Comparison of ENCODE assay signal across 10 cellular contexts in genomic region chr9:114174876-114175771, GRCh38. TPM values are rescaled to one million over a fixed set of nuclear protein-coding genes. Genes with fewer than 3 reads are reported as not detected.
DNase-seq lines count a peak whose midpoint lies in the region; ATAC-seq and TF ChIP-seq lines count a peak whose summit lies in the region.
"Had no signal": no experiment of that assay in that cellular context is flagged by ENCODE, and none has a peak within 500 bp of the region (broad histone marks: within the 10 kb centered on the region; RNA-seq: fewer than 3 reads in every experiment).

No MANE protein-coding gene starts in this region.

- TF ChIP-seq CTCF in 22Rv1 (IDR thresholded peaks at IDR 0.05) (no peak), nephron (IDR thresholded peaks at IDR 0.05; ENCODE audit: unreplicated experiment in 3 of 3) (no peak), GM13977 (IDR thresholded peaks at IDR 0.05; ENCODE audit: extremely low read depth, insufficient read depth, missing control alignments) (no peak)

- no peak for ATAC-seq in activated CD4-positive, alpha-beta T cell treated with anti-CD3 and anti-CD28 coated beads for 36 hours
- ATAC-seq in GM21717 (IDR thresholded peaks at IDR 0.05; ENCODE audit: unreplicated experiment): no peak

- no peaks in the 10 kb centered on the region for H3K9me3 Mint-ChIP-seq in nephron
- no peaks in the 10 kb centered on the region for H3K9me3 Mint-ChIP-seq in activated CD4-positive, alpha-beta T cell treated with anti-CD3 and anti-CD28 coated beads for 36 hours (ENCODE audit: low read depth)

- in situ Hi-C loops in GM13977 (cut with MboI; ENCODE audit: low pct_unique_long_range_greater_than_20kb, low sequenced_read_pairs, unreplicated experiment): no loop called here

- H3K4me3 Mint-ChIP-seq in nephron: peak overlapping the region in 2 of 3 experiments; percentile 34 to 50
- no peak overlapping the region for H3K4me3 Mint-ChIP-seq in activated CD4-positive, alpha-beta T cell treated with anti-CD3 and anti-CD28 coated beads for 36 hours

- no peaks in the 10 kb centered on the region for H3K27me3 Mint-ChIP-seq in nephron (ENCODE audit: low read depth)
- no peaks in the 10 kb centered on the region for H3K27me3 Mint-ChIP-seq in activated CD4-positive, alpha-beta T cell treated with anti-CD3 and anti-CD28 coated beads for 36 hours

- intact Hi-C loops in activated CD4-positive, alpha-beta T cell treated with anti-CD3 and anti-CD28 coated beads for 36 hours (cut with DNase I, micrococcal nuclease): no loop called here

- peak overlapping the region; percentile 26; the same call in 1 of the 2 replicates for H3K27ac ChIP-seq in 22Rv1

- CTCF ChIA-PET in activated CD4-positive, alpha-beta T cell treated with anti-CD3 and anti-CD28 coated beads for 36 hours (lab: Charles Lee): interaction anchor here (0.6 kb wide), 1 partner anchor 33 kb away, joined by 3 read pairs; no protein-coding TSS in a partner anchor

- H3K36me3 Mint-ChIP-seq in nephron (ENCODE audit: low read depth): peaks cover 3% of the 10 kb centered on the region
- no peaks in the 10 kb centered on the region for H3K36me3 Mint-ChIP-seq in activated CD4-positive, alpha-beta T cell treated with anti-CD3 and anti-CD28 coated beads for 36 hours (ENCODE audit: low read depth)

- peak overlapping the region; percentile 87 to 98 (median 94) for H3K27ac Mint-ChIP-seq in nephron
- H3K27ac Mint-ChIP-seq in activated CD4-positive, alpha-beta T cell treated with anti-CD3 and anti-CD28 coated beads for 36 hours: no peak overlapping the region

- POLR2A ChIA-PET in activated CD4-positive, alpha-beta T cell treated with anti-CD3 and anti-CD28 coated beads for 36 hours (lab: Charles Lee): no interaction called here

- peaks cover 72% of the 10 kb centered on the region for H3K4me1 Mint-ChIP-seq in nephron
- no peaks in the 10 kb centered on the region for H3K4me1 Mint-ChIP-seq in activated CD4-positive, alpha-beta T cell treated with anti-CD3 and anti-CD28 coated beads for 36 hours

- peak; percentile 82 for DNase-seq in SW480 (ENCODE audit: low spot score)
- DNase-seq in foreskin melanocyte: peak; percentile 88
- DNase-seq in GM13977 (ENCODE audit: low spot score): no peak
- no peak for DNase-seq in activated CD4-positive, alpha-beta T cell treated with anti-CD3 and anti-CD28 coated beads for 36 hours
- DNase-seq in NCI-H526 (lab: John Stamatoyannopoulos, UW): no peak
- DNase-seq: activated CD8-positive, alpha-beta memory T cell treated with anti-CD3 and anti-CD28 coated beads, Interleukin-2, amount 50 U/mL, for 4 hours; NCI-H2171 had no signal

RNA-seq across cellular contexts. Expression of gene COL27A1, which starts 19.8 kb away (rescaled TPM):
- total RNA-seq in activated CD4-positive, alpha-beta T cell treated with anti-CD3 and anti-CD28 coated beads for 36 hours: 1 to 10 TPM; 8.9 to 9.1 TPM

Comparison
In these comparisons a context has a peak if more than half of its experiments do, and no peak if none do; other contexts are left out.
1. DNase-seq: peak in SW480 (single experiment) and foreskin melanocyte (single experiment); none in GM13977 (single experiment), activated CD4-positive, alpha-beta T cell treated with anti-CD3 and anti-CD28 coated beads for 36 hours (single experiment) and NCI-H526 (0 of 2).